Comparison of ENCODE assay signal across 9 cellular contexts in the genomic region with DNA sequence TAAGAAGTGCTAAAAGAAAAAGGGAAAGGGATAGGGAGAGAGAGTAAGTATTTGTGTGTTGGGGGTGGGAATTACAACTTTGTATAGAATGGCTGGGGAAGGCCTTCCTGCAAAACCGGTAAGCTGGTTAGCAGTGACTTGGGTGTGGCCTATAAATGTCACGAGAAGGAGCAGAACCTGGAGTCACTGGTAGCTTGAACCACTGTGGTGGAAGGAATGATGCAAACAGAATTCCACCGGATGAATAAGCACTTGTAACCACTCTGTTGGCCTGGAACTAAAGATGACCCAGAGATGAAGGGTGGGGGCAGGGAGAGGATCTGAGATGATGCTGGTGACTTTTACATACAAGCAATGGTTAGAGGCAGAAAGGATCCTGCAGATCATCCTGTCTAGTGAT. TPM values are rescaled to one million over a fixed set of nuclear protein-coding genes. Genes with fewer than 3 reads are reported as not detected.
A peak's percentile ranks its signal among the peaks of the same experiment; 100 is the strongest.
DNase-seq lines count a peak whose midpoint lies in the region; ATAC-seq, FAIRE-seq and TF ChIP-seq lines count a peak whose summit lies in the region.
"Had no signal": no experiment of that assay in that cellular context is flagged by ENCODE, and none has a peak within 500 bp of the region (broad histone marks: within the 10 kb centered on the region; RNA-seq: fewer than 3 reads in every experiment).

No MANE protein-coding gene starts in this region.

- no peak overlapping the region for H3K4me3 ChIP-seq in CD4-positive, alpha-beta memory T cell (ENCODE audit: low read length in 2 of 2)
- H3K4me3 ChIP-seq in bronchial epithelial cell (ENCODE audit: low read depth, low read length) (no peak overlapping the region), tibial nerve (no peak overlapping the region)

- TF ChIP-seq CTCF in bronchial epithelial cell (IDR thresholded peaks at IDR 0.05; ENCODE audit: insufficient read depth, low read length, severe bottlenecking): no peak
- TF ChIP-seq CTCF in tibial nerve (IDR thresholded peaks at IDR 0.05): no peak

- H3K4me1 ChIP-seq in CD4-positive, alpha-beta memory T cell (ENCODE audit: insufficient read depth, low read length): peaks cover 13% of the 10 kb centered on the region
- peaks cover 0 to 18% (median 3%) of the 10 kb centered on the region in 4 donors for H3K4me1 ChIP-seq in tibial nerve

- TF ChIP-seq POLR2A in tibial nerve (IDR thresholded peaks at IDR 0.05): no peak

- CTCF ChIA-PET in CD4-positive, alpha-beta memory T cell (lab: Charles Lee; ENCODE audit: partially characterized antibody): no interaction called here

- peaks cover 13 to 41% (median 20%) of the 10 kb centered on the region in 4 donors for H3K4me1 Mint-ChIP-seq in CD4-positive, alpha-beta memory T cell
- peaks cover 0 to 13% (median 11%) of the 10 kb centered on the region in 4 donors for H3K4me1 Mint-ChIP-seq in naive thymus-derived CD8-positive, alpha-beta T cell

- peak overlapping the region; percentile 10 to 88 (median 67) for H3K27ac Mint-ChIP-seq in CD4-positive, alpha-beta memory T cell
- peak overlapping the region in 8 of 10 donors; percentile 21 to 77 (median 60) for H3K27ac Mint-ChIP-seq in naive thymus-derived CD8-positive, alpha-beta T cell

- no peaks in the 10 kb centered on the region for H3K27me3 Mint-ChIP-seq in CD4-positive, alpha-beta memory T cell
- no peaks in the 10 kb centered on the region for H3K27me3 Mint-ChIP-seq in naive thymus-derived CD8-positive, alpha-beta T cell

- intact Hi-C loops in CD4-positive, alpha-beta memory T cell (cut with micrococcal nuclease): no loop called here

- peaks cover 19 to 53% of the 10 kb centered on the region in 2 donors for H3K36me3 Mint-ChIP-seq in CD4-positive, alpha-beta memory T cell
- peaks cover 0 to 59% (median 2%) of the 10 kb centered on the region in 3 donors for H3K36me3 Mint-ChIP-seq in naive thymus-derived CD8-positive, alpha-beta T cell

- H3K36me3 ChIP-seq in CD4-positive, alpha-beta memory T cell (ENCODE audit: insufficient read depth, low read length): peaks cover 21% of the 10 kb centered on the region
- H3K36me3 ChIP-seq in bronchial epithelial cell (ENCODE audit: control insufficient read depth, insufficient read depth, low read length) (peaks cover 3% of the 10 kb centered on the region), tibial nerve (peaks cover 0 to 62% (median 10%) of the 10 kb centered on the region in 3 donors)

- POLR2A ChIA-PET in CD4-positive, alpha-beta memory T cell (lab: Charles Lee; ENCODE audit: partially characterized antibody): interaction anchor here (1.0 to 2.4 kb wide), 2 partner anchors 9 to 91 kb away, joined by 3 to 11 read pairs; partner anchors contain the start of gene XKR8
- POLR2A ChIA-PET in naive thymus-derived CD8-positive, alpha-beta T cell (lab: Charles Lee): interaction anchor here (1.1 kb wide), 1 partner anchor 8 kb away, joined by 3 read pairs; no protein-coding TSS in a partner anchor

- H3K4me3 Mint-ChIP-seq in CD4-positive, alpha-beta memory T cell: peak overlapping the region in 1 of 8 donors; percentile 20
- peak overlapping the region in 1 of 10 donors; percentile 26 for H3K4me3 Mint-ChIP-seq in naive thymus-derived CD8-positive, alpha-beta T cell

- no peaks in the 10 kb centered on the region for H3K27me3 ChIP-seq in CD4-positive, alpha-beta memory T cell (ENCODE audit: insufficient read depth, low read length)
- H3K27me3 ChIP-seq in bronchial epithelial cell (ENCODE audit: control insufficient read depth, insufficient read depth, low read length) (no peaks in the 10 kb centered on the region), tibial nerve (no peaks in the 10 kb centered on the region)

- no peaks in the 10 kb centered on the region for H3K9me3 Mint-ChIP-seq in CD4-positive, alpha-beta memory T cell
- no peaks in the 10 kb centered on the region for H3K9me3 Mint-ChIP-seq in naive thymus-derived CD8-positive, alpha-beta T cell

- WGBS in tibial nerve, 2 donors: 41 to 42% methylated on average over 3 of the region's 3 CpGs

- FAIRE-seq in HTR-8/SVneo (lab: Jason Lieb, UNC) (no peak), bronchial epithelial cell (lab: Jason Lieb, UNC) (peak; percentile 88)

- DNase-seq in CD4-positive, alpha-beta memory T cell: no peak
- DNase-seq in HTR-8/SVneo (ENCODE audit: insufficient read length, low spot score) (peak; percentile 35), bronchial epithelial cell (ENCODE audit: low read depth) (peak; percentile 82), NCI-H2196 treated with DMSO at 0.1 percent for 48 hours (lab: John Stamatoyannopoulos, UW; ENCODE audit: unreplicated experiment) (no peak), tibial nerve (ENCODE audit: low spot score in 2 of 2) (no peak), NCI-H526 treated with DMSO at 0.1 percent for 48 hours (lab: John Stamatoyannopoulos, UW) (no peak)
- no peak for DNase-seq in naive thymus-derived CD8-positive, alpha-beta T cell
- DNase-seq: MV-4-11 had no signal

- no peak for TF ChIP-seq EP300 in tibial nerve (IDR thresholded peaks at IDR 0.05)

- H3K9me3 ChIP-seq in CD4-positive, alpha-beta memory T cell (ENCODE audit: control insufficient read depth in 1 of 2, low read length in 2 of 2): no peaks in the 10 kb centered on the region
- H3K9me3 ChIP-seq in tibial nerve: no peaks in the 10 kb centered on the region

- ATAC-seq in naive thymus-derived CD8-positive, alpha-beta T cell: no peak
- no peak for ATAC-seq in HG03521 (IDR thresholded peaks at IDR 0.05; ENCODE audit: unreplicated experiment)

- H3K27ac ChIP-seq in CD4-positive, alpha-beta memory T cell (ENCODE audit: low read depth, low read length): no peak overlapping the region
- peak overlapping the region in 1 of 4 donors; percentile 36 for H3K27ac ChIP-seq in tibial nerve

RNA-seq across cellular contexts. Expression of gene XKR8, which starts 8.9 kb away (rescaled TPM):
- total RNA-seq in CD4-positive, alpha-beta memory T cell: 10 to 100 TPM; 13.1 to 14.5 TPM
- polyA plus RNA-seq in CD4-positive, alpha-beta memory T cell: 10 to 100 TPM; 18.9 to 24.7 TPM
- total RNA-seq in bronchial epithelial cell (2.4 and 3.2 TPM in 2 replicates), tibial nerve (1 to 10 TPM; 5.1 to 7.5 (median 7.3) TPM)
- total RNA-seq in naive thymus-derived CD8-positive, alpha-beta T cell: 1 to 10 TPM; 8.3 to 8.8 TPM
- 10 to 100 TPM in 2 of 3 donors, 1 to 10 TPM in 1; 7.2 to 14.4 (median 13.2) TPM for polyA plus RNA-seq in naive thymus-derived CD8-positive, alpha-beta T cell

RNA-seq across cellular contexts. Expression of gene SMPDL3B, which starts 33.9 kb away (rescaled TPM):
- not detected for total RNA-seq in CD4-positive, alpha-beta memory T cell
- polyA plus RNA-seq in CD4-positive, alpha-beta memory T cell: not detected
- total RNA-seq in bronchial epithelial cell (2.4 and 2.7 TPM in 2 replicates), tibial nerve (not detected)
- not detected for total RNA-seq in naive thymus-derived CD8-positive, alpha-beta T cell
- under 1 TPM in 1 of 3 donors, not detected in 2; 0.16 TPM for polyA plus RNA-seq in naive thymus-derived CD8-positive, alpha-beta T cell

RNA-seq across cellular contexts. Expression of gene RPA2, which starts 54.3 kb away (rescaled TPM):
- 10 to 100 TPM; 60.5 to 66.1 TPM for total RNA-seq in CD4-positive, alpha-beta memory T cell
- polyA plus RNA-seq in CD4-positive, alpha-beta memory T cell: 100 to 1,000 TPM; 189 to 259 TPM
- total RNA-seq in bronchial epithelial cell (20.5 and 25.0 TPM in 2 replicates), tibial nerve (10 to 100 TPM; 16.7 to 37.4 (median 26.1) TPM)
- total RNA-seq in naive thymus-derived CD8-positive, alpha-beta T cell: 10 to 100 TPM; 66.6 to 78.6 TPM
- polyA plus RNA-seq in naive thymus-derived CD8-positive, alpha-beta T cell: 100 to 1,000 TPM; 213 to 229 (median 215) TPM

Comparison
In these comparisons a context has a peak if more than half of its experiments do, and no peak if none do; other contexts are left out.
1. DNase-seq: peak in HTR-8/SVneo (single experiment) and bronchial epithelial cell (single experiment); none in CD4-positive, alpha-beta memory T cell (0 of 5), naive thymus-derived CD8-positive, alpha-beta T cell (0 of 10), NCI-H2196 treated with DMSO at 0.1 percent for 48 hours (single experiment), tibial nerve (0 of 2) and NCI-H526 treated with DMSO at 0.1 percent for 48 hours (single experiment).